In the genomic region with DNA sequence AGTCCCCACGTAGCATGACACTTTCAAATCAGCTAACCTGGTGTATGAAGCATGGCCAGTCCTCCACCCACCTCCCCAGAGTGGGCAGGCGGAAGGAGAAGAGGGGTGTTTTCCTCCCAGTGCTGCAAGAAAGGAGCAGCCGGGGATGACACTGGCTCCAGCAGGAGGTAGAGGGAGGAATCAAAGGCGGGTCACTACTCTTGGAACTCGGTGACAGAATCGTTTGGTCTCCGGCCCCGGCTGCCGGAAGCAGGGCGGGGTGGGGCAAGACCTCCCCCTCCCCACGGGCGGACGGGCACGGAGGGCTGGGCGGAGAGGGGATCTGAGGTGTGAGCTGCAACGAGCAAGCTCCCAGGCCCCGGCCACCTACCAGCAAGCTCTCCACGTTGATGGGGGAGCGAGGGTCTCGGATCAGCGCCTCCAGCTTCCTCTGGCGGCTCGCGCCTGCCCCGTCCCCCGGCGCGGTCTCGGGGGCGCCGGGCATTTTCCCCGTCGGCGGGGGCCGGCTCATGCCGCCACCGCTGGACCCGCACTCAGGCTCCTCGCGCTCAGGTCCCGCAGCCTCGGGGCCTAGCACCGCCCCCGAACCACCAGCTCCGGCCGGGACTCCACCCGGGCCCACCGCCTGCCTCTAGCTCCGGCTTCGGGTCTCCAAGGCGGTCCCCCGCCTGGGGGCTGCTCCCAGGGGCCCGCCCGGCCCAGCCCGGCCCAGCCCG, we compare ENCODE assay signal across 7 cellular contexts. TPM values are rescaled to one million over a fixed set of nuclear protein-coding genes. Genes with fewer than 3 reads are reported as not detected.
DNase-seq lines count a peak whose midpoint lies in the region; ATAC-seq and TF ChIP-seq lines count a peak whose summit lies in the region.

No MANE protein-coding gene starts in this region.

- peaks cover 54% of the 10 kb centered on the region for H3K79me2 ChIP-seq in Loucy (ENCODE audit: insufficient read depth, low read length)

- H3K4me2 ChIP-seq in Loucy (ENCODE audit: low read depth, low read length, poor library complexity, severe bottlenecking) = peak overlapping the region; percentile 90

- H3K4me1 ChIP-seq in Loucy (ENCODE audit: insufficient read depth, low read length, poor library complexity, severe bottlenecking) (peaks cover 38% of the 10 kb centered on the region), right lobe of liver (peaks cover 0 to 46% (median 11%) of the 10 kb centered on the region in 4 donors)

- H3K36me3 ChIP-seq in H7 (replicated peaks; ENCODE audit: control insufficient read depth, insufficient read depth, low read length) = no peaks in the 10 kb centered on the region
- no peaks in the 10 kb centered on the region for H3K36me3 ChIP-seq in Loucy (ENCODE audit: insufficient read depth, low read length)
- H3K36me3 ChIP-seq in WERI-Rb-1 = peaks cover 5% of the 10 kb centered on the region; the same call in 1 of the 2 replicates
- H3K36me3 ChIP-seq in right lobe of liver = no peaks in the 10 kb centered on the region

- TF ChIP-seq CTCF in GM12875 (IDR thresholded peaks at IDR 0.05; ENCODE audit: borderline replicate concordance, insufficient read depth, low read depth, low read length) (no peak), Loucy (conservative IDR thresholded peaks at IDR 0.05; ENCODE audit: low read length) (no peak), WERI-Rb-1 (IDR thresholded peaks at IDR 0.05; ENCODE audit: low read depth, low read length) (0 out of 2 replicates have a peak, but pooled peaks have one; percentile 1), chondrocyte (IDR thresholded peaks at IDR 0.05) (no peak), right lobe of liver (IDR thresholded peaks at IDR 0.05) (no peak)

- H3K27ac ChIP-seq in WERI-Rb-1 (peak overlapping the region; percentile 91), right lobe of liver (peak overlapping the region; percentile 96 to 99 (median 97))

- TF ChIP-seq POLR2A in right lobe of liver (IDR thresholded peaks at IDR 0.05) = peak; percentile 29

- peak overlapping the region; percentile 94 for H3K4me3 Mint-ChIP-seq in chondrocyte (ENCODE audit: unreplicated experiment)

- H3K27me3 ChIP-seq in H7 (ENCODE audit: control insufficient read depth, insufficient read depth, low read length) (no peaks in the 10 kb centered on the region), Loucy (ENCODE audit: insufficient read depth, low read length, poor library complexity, severe bottlenecking) (peaks cover 5% of the 10 kb centered on the region), WERI-Rb-1 (ENCODE audit: insufficient read depth, low read depth, severe bottlenecking) (no peaks in the 10 kb centered on the region), right lobe of liver (no peaks in the 10 kb centered on the region)

- H3K9me3 Mint-ChIP-seq in chondrocyte (ENCODE audit: low read depth) = no peaks in the 10 kb centered on the region

- peaks cover 50% of the 10 kb centered on the region for H4K20me1 ChIP-seq in Loucy (ENCODE audit: insufficient read depth, low read length, poor library complexity, severe bottlenecking)

- no peaks in the 10 kb centered on the region for H3K9me2 ChIP-seq in Loucy (replicated peaks; ENCODE audit: low read depth, low read length)

- peak overlapping the region; percentile 56; the same call in 1 of the 2 replicates for H2AFZ ChIP-seq in Loucy (ENCODE audit: low read length)

- peak overlapping the region; percentile 97 for H3K27ac Mint-ChIP-seq in chondrocyte (ENCODE audit: unreplicated experiment)

- peak overlapping the region; percentile 82 for H3K9ac ChIP-seq in Loucy (ENCODE audit: low read depth, low read length, poor library complexity, severe bottlenecking)

- H3K4me3 ChIP-seq in GM12875 (ENCODE audit: low read depth, low read length) (peak overlapping the region; percentile 68), H7 (ENCODE audit: insufficient read depth, low read depth, low read length) (peak overlapping the region; percentile 94), Loucy (ENCODE audit: low read length, poor library complexity, severe bottlenecking) (peak overlapping the region; percentile 87), WERI-Rb-1 (ENCODE audit: low read depth, low read length) (peak overlapping the region; percentile 92), right lobe of liver (peak overlapping the region; percentile 72 to 92 (median 87))

- intact Hi-C loops in right lobe of liver (cut with DNase I) = no loop called here

- H3K27me3 Mint-ChIP-seq in chondrocyte (ENCODE audit: low read depth) = no peaks in the 10 kb centered on the region

- WGBS in right lobe of liver (ENCODE audit: insufficient coverage, low coverage, low lambda C conversion rate, missing lambda C conversion rate) = 0% methylated on average over 6 of the region's 56 CpGs

- peaks cover 17% of the 10 kb centered on the region for H3F3A ChIP-seq in Loucy (ENCODE audit: low read depth)

- peaks cover 44% of the 10 kb centered on the region for H3K4me1 Mint-ChIP-seq in chondrocyte (ENCODE audit: low read depth)

- ATAC-seq in right lobe of liver = peak; percentile 46 to 60 (median 52)

- H3K9me3 ChIP-seq in Loucy (ENCODE audit: insufficient read depth, low read depth, low read length) (no peaks in the 10 kb centered on the region), WERI-Rb-1 (ENCODE audit: severe bottlenecking) (no peaks in the 10 kb centered on the region), right lobe of liver (no peaks in the 10 kb centered on the region)

- H3K36me3 Mint-ChIP-seq in chondrocyte (ENCODE audit: low read depth) = no peaks in the 10 kb centered on the region

- peak; percentile 71 for DNase-seq in H7
- DNase-seq in WERI-Rb-1 = peak; percentile 75
- peak; percentile 88 for DNase-seq in chondrocyte (ENCODE audit: low spot score)
- peak; percentile 72 to 78 (median 73) for DNase-seq in right lobe of liver
- DNase-seq in stimulated activated CD4-positive, alpha-beta T cell treated with anti-CD3 and anti-CD28 coated beads, TNF-alpha, amount 100 ng/mL, for 24 hours (ENCODE audit: low read depth in 3 of 3) = peak in 2 of 3 experiments; percentile 1 to 21

RNA-seq across cellular contexts. Expression of gene ROCK2, which starts 0.7 kb away (rescaled TPM):
- 12.6 and 18.0 TPM in 2 replicates for total RNA-seq in H7 (2014; rRNA removed; shearing (Covaris generic))
- total RNA-seq in chondrocyte (48.6 to 62.3 TPM (median 61.4 TPM) in 3 replicates), right lobe of liver (10 to 100 TPM; 11.6 to 23.9 (median 19.8) TPM)

Comparison
In these comparisons a context has a peak if more than half of its experiments do, and no peak if none do; other contexts are left out.
1. Peak in every context shown above with its lines: DNase-seq, ATAC-seq, H3K4me3 ChIP-seq and H3K27ac ChIP-seq.
2. DNase-seq: peak in every context shown above with its lines; median percentile 88 in chondrocyte; 75 in WERI-Rb-1; 73 in right lobe of liver; 71 in H7; 11 in stimulated activated CD4-positive, alpha-beta T cell treated with anti-CD3 and anti-CD28 coated beads, TNF-alpha, amount 100 ng/mL, for 24 hours.